In the genomic region with DNA sequence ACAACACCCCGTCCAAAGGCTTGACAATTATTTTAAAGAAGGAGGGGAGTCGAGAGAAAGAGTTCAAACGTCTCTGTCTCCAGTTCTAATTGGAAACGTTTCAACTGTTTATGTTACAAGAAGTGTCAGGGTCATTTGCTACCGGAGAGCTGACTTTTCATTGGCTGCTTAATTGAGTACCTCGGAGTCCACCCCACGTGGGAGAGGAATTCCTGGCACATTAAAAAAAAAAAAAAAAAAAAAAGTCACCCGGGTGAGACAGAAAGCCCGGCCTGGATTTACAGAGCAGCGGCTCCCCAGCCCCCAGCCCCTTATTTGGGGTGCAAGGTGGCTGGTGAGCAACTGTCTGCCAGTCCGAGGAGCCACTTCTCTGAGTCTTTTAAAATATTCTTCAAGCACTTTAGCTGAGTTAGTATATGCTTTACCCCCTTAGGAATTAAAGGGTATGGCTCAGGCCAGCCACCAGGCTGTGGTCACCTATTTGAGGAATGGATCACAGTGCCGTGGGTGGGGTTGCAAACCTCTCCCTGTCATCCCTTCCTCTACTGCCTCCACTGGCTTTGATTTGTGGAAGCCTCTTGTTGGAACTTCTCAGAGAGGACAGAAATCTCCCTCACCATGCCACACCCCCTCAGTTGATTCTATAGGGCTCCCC, we compare ENCODE assay signal across 8 cellular contexts. TPM values are rescaled to one million over a fixed set of nuclear protein-coding genes. Genes with fewer than 3 reads are reported as not detected.
DNase-seq lines count a peak whose midpoint lies in the region; ATAC-seq and TF ChIP-seq lines count a peak whose summit lies in the region.

No MANE protein-coding gene starts in this region.

- no peaks in the 10 kb centered on the region for H3K9me3 ChIP-seq in muscle layer of colon (ENCODE audit: low read length)

- H3K9ac ChIP-seq in muscle layer of colon (ENCODE audit: low read length): no peak overlapping the region

- DNase-seq in COLO829 (ENCODE audit: low spot score) (peak; percentile 82), LNCaP clone FGC (ENCODE audit: low read depth) (peak; percentile 97), OCI-M1 (lab: John Stamatoyannopoulos, UW) (peak; percentile 96), endothelial cell (ENCODE audit: low spot score) (peak; percentile 68)
- DNase-seq in activated CD8-positive, alpha-beta memory T cell treated with anti-CD3 and anti-CD28 coated beads, Interleukin-2, amount 50 U/mL, for 4 hours: no peak

- TF ChIP-seq CTCF in LNCaP clone FGC (IDR thresholded peaks at IDR 0.05; ENCODE audit: control insufficient read depth, extremely low read depth, insufficient read depth) (no peak), endothelial cell (IDR thresholded peaks at IDR 0.05; ENCODE audit: unreplicated experiment) (no peak)

- no peak overlapping the region for H3K4me3 Mint-ChIP-seq in endothelial cell (ENCODE audit: unreplicated experiment)
- H3K4me3 Mint-ChIP-seq in stimulated activated memory B cell treated with anti-CD40 and anti-IgM and Interleukin-4, amounts not matched to agents 10 μg/mL and 1 μg/mL and 100 μg/mL, for 72 hours: no peak overlapping the region

- no peak for ATAC-seq in stimulated activated memory B cell treated with anti-CD40 and anti-IgM and Interleukin-4, amounts not matched to agents 10 μg/mL and 1 μg/mL and 100 μg/mL, for 72 hours
- no peak for ATAC-seq in GM18861 (IDR thresholded peaks at IDR 0.05; ENCODE audit: unreplicated experiment)

- H3K27ac ChIP-seq in muscle layer of colon (ENCODE audit: low read depth, low read length): peak overlapping the region; percentile 97

- H3K4me3 ChIP-seq in LNCaP clone FGC (ENCODE audit: low read depth, low read length) (no peak overlapping the region), muscle layer of colon (ENCODE audit: low read depth in 1 of 2, low read length in 2 of 2) (no peak overlapping the region)

- no peaks in the 10 kb centered on the region for H3K27me3 ChIP-seq in muscle layer of colon (ENCODE audit: control insufficient read depth in 1 of 2, insufficient read depth in 2 of 2, low read length in 2 of 2)

- H3K9me3 Mint-ChIP-seq in endothelial cell (ENCODE audit: unreplicated experiment): no peaks in the 10 kb centered on the region
- no peaks in the 10 kb centered on the region for H3K9me3 Mint-ChIP-seq in stimulated activated memory B cell treated with anti-CD40 and anti-IgM and Interleukin-4, amounts not matched to agents 10 μg/mL and 1 μg/mL and 100 μg/mL, for 72 hours

- peaks cover 18% of the 10 kb centered on the region for H3K4me1 Mint-ChIP-seq in endothelial cell (ENCODE audit: unreplicated experiment)
- peaks cover 44% of the 10 kb centered on the region for H3K4me1 Mint-ChIP-seq in stimulated activated memory B cell treated with anti-CD40 and anti-IgM and Interleukin-4, amounts not matched to agents 10 μg/mL and 1 μg/mL and 100 μg/mL, for 72 hours

- H3K4me1 ChIP-seq in muscle layer of colon (ENCODE audit: insufficient read depth, low read length): peaks cover 28% of the 10 kb centered on the region

- H3K27me3 Mint-ChIP-seq in endothelial cell (ENCODE audit: unreplicated experiment): peaks cover 12% of the 10 kb centered on the region
- peaks cover 8% of the 10 kb centered on the region for H3K27me3 Mint-ChIP-seq in stimulated activated memory B cell treated with anti-CD40 and anti-IgM and Interleukin-4, amounts not matched to agents 10 μg/mL and 1 μg/mL and 100 μg/mL, for 72 hours

- H3K36me3 ChIP-seq in muscle layer of colon (ENCODE audit: insufficient read depth, low read length): no peaks in the 10 kb centered on the region

- H3K27ac Mint-ChIP-seq in endothelial cell (ENCODE audit: unreplicated experiment): no peak overlapping the region
- H3K27ac Mint-ChIP-seq in stimulated activated memory B cell treated with anti-CD40 and anti-IgM and Interleukin-4, amounts not matched to agents 10 μg/mL and 1 μg/mL and 100 μg/mL, for 72 hours: no peak overlapping the region

- H3K36me3 Mint-ChIP-seq in endothelial cell (ENCODE audit: low read depth, unreplicated experiment): no peaks in the 10 kb centered on the region
- H3K36me3 Mint-ChIP-seq in stimulated activated memory B cell treated with anti-CD40 and anti-IgM and Interleukin-4, amounts not matched to agents 10 μg/mL and 1 μg/mL and 100 μg/mL, for 72 hours: peaks cover 1% of the 10 kb centered on the region

RNA-seq across cellular contexts. Expression of gene TLE3, which starts 3.9 kb away (rescaled TPM):
- 80.8 TPM for total RNA-seq in endothelial cell (ENCODE audit: unreplicated experiment)
